In genomic region chr5:120330555-120330954, GRCh38 we compare ENCODE assay signal across 14 cellular contexts.
DNase-seq lines count a peak whose midpoint lies in the region; ATAC-seq and TF ChIP-seq lines count a peak whose summit lies in the region.
"Had no signal": no experiment of that assay in that cellular context is flagged by ENCODE, and none has a peak within 500 bp of the region (broad histone marks: within the 10 kb centered on the region; RNA-seq: fewer than 3 reads in every experiment).

No MANE protein-coding gene starts in this region.

- ATAC-seq in SK-N-SH treated with all-trans-retinoic acid at 6 μM for 48 hours: peak; percentile 96
- ATAC-seq in GM18861 (IDR thresholded peaks at IDR 0.05; ENCODE audit: unreplicated experiment): no peak
- ATAC-seq: A549; CD8-positive, alpha-beta T cell; GM12878 had no signal

- in situ Hi-C loops in SK-MEL-5 (cut with HindIII; ENCODE audit: low pct_unique_long_range_greater_than_20kb, low sequenced_read_pairs): no loop called here

- DNase-seq in SK-MEL-5 (ENCODE audit: low read depth, low spot score) (peak; percentile 24), foreskin melanocyte (peak; percentile 38), GM03348 (ENCODE audit: low spot score) (no peak)
- DNase-seq: AML-193; Caco-2; Calu3; CD4-positive, alpha-beta T cell; CD8-positive, alpha-beta T cell; DMS79 treated with DMSO at 0.1 percent for 48 hours; GF-D8 had no signal

TF ChIP-seq in SK-N-SH treated with all-trans-retinoic acid at 6 μM for 48 hours, 23 proteins besides CTCF, POLR2A, EP300 and RAD21:
- peak; percentile 82; the same call in 1 of the 2 replicates for TF ChIP-seq RARB (CRISPR knock-in tag; IDR thresholded peaks at IDR 0.05)
- TF ChIP-seq CREB5 (CRISPR knock-in tag; IDR thresholded peaks at IDR 0.05; ENCODE audit: low read depth): no peak
- peak; percentile 29; the same call in 1 of the 2 replicates for TF ChIP-seq TCF4 (CRISPR knock-in tag; IDR thresholded peaks at IDR 0.05; ENCODE audit: borderline replicate concordance)
- TF ChIP-seq ZNF565 (CRISPR knock-in tag; conservative IDR thresholded peaks at IDR 0.05; ENCODE audit: low read depth): no peak
- TF ChIP-seq TOX (CRISPR knock-in tag; IDR thresholded peaks at IDR 0.05; ENCODE audit: borderline replicate concordance): peak; percentile 90
- peak; percentile 87 for TF ChIP-seq ISL1 (CRISPR knock-in tag; IDR thresholded peaks at IDR 0.05)
- peak; percentile 81; the same call in 1 of the 2 replicates for TF ChIP-seq ZC3H10 (CRISPR knock-in tag; IDR thresholded peaks at IDR 0.05)
- no peak; the same call in 1 of the 2 replicates for TF ChIP-seq PATZ1 (CRISPR knock-in tag; IDR thresholded peaks at IDR 0.05; ENCODE audit: borderline replicate concordance)
